ENCODE assay signal across 1 cellular context in genomic region chr20:45976132-45976531, GRCh38.
TF ChIP-seq lines count a peak whose summit lies in the region.

No MANE protein-coding gene starts in this region.

TF ChIP-seq in K562, 482 proteins besides CTCF, POLR2A, EP300 and RAD21:
- no peak for TF ChIP-seq ZNF589 (CRISPR knock-in tag; IDR thresholded peaks at IDR 0.05; ENCODE audit: low read depth)
- TF ChIP-seq ZNF253 (CRISPR knock-in tag; conservative IDR thresholded peaks at IDR 0.05): no peak
- TF ChIP-seq SPI1 (IDR thresholded peaks at IDR 0.05; ENCODE audit: borderline replicate concordance, low read depth, low read length): peak; percentile 73; the same call in 1 of the 2 replicates
TF ChIP-seq in K562: peak in this region for 1.
